In genomic region chr11:2709429-2709828, GRCh38 we compare ENCODE assay signal across 12 cellular contexts. TPM values are rescaled to one million over a fixed set of nuclear protein-coding genes. Genes with fewer than 3 reads are reported as not detected.
A peak's percentile ranks its signal among the peaks of the same experiment; 100 is the strongest.
DNase-seq lines count a peak whose midpoint lies in the region; ATAC-seq and TF ChIP-seq lines count a peak whose summit lies in the region.
"Had no signal": no experiment of that assay in that cellular context is flagged by ENCODE, and none has a peak within 500 bp of the region (broad histone marks: within the 10 kb centered on the region; RNA-seq: fewer than 3 reads in every experiment).

No MANE protein-coding gene starts in this region.

- H3K36me3 ChIP-seq in left ventricle myocardium inferior: no peaks in the 10 kb centered on the region

- TF ChIP-seq CTCF in left ventricle myocardium inferior (IDR thresholded peaks at IDR 0.05; ENCODE audit: borderline replicate concordance): no peak
- no peak for TF ChIP-seq CTCF in omental fat pad (IDR thresholded peaks at IDR 0.05)
- TF ChIP-seq CTCF in GM13977 (IDR thresholded peaks at IDR 0.05; ENCODE audit: extremely low read depth, insufficient read depth, missing control alignments): no peak
- no peak for TF ChIP-seq CTCF in RWPE1 (conservative IDR thresholded peaks at IDR 0.05; ENCODE audit: low read depth)

- DNase-seq in NOMO-1 treated with DMSO at 0.1 percent for 48 hours (lab: John Stamatoyannopoulos, UW; ENCODE audit: unreplicated experiment): peak; percentile 3
- no peak for DNase-seq in NOMO-1 treated with dmso at 0.1 percent for 144 hours (lab: John Stamatoyannopoulos, UW; ENCODE audit: unreplicated experiment)
- no peak for DNase-seq in left ventricle myocardium inferior
- DNase-seq in omental fat pad (ENCODE audit: low spot score): no peak
- DNase-seq in GM13977 (ENCODE audit: low spot score): no peak
- no peak for DNase-seq in RWPE1 (ENCODE audit: low spot score)
- no peak for DNase-seq in NCI-H2227 (lab: John Stamatoyannopoulos, UW; ENCODE audit: unreplicated experiment)
- DNase-seq: 8988T; activated CD4-positive, alpha-beta T cell treated with anti-CD3 and anti-CD28 coated beads, Interleukin-2, amount 50 U/mL, for 1 hour; hippocampal formation; NCI-H1092 treated with DMSO at 0.1 percent for 48 hours had no signal

- peak overlapping the region; percentile 67 for H3K27ac ChIP-seq in left ventricle myocardium inferior (replicated peaks)
- no peak overlapping the region for H3K27ac ChIP-seq in RWPE1

- POLR2A ChIA-PET in RWPE1 (lab: Yijun Ruan, JAX; ENCODE audit: low non-redundant PET): no interaction called here

- H3K9me3 ChIP-seq in left ventricle myocardium inferior (replicated peaks): peaks cover 18% of the 10 kb centered on the region

- no peak overlapping the region for H3K4me3 ChIP-seq in left ventricle myocardium inferior

- H3K27me3 ChIP-seq in left ventricle myocardium inferior (ENCODE audit: low read depth): no peaks in the 10 kb centered on the region

- CTCF ChIA-PET in RWPE1 (lab: Yijun Ruan, JAX): no interaction called here

- peaks cover 7% of the 10 kb centered on the region for H3K4me1 ChIP-seq in left ventricle myocardium inferior

- in situ Hi-C loops in GM13977 (cut with MboI; ENCODE audit: low pct_unique_long_range_greater_than_20kb, low sequenced_read_pairs, unreplicated experiment): no loop called here

- peak; percentile 72 for ATAC-seq in omental fat pad (ENCODE audit: low FRiP score)
- no peak for ATAC-seq in GM18868 (IDR thresholded peaks at IDR 0.05; ENCODE audit: unreplicated experiment)

- intact Hi-C loops in left ventricle myocardium inferior (cut with micrococcal nuclease): no loop called here

RNA-seq across cellular contexts. Expression of gene KCNQ1OT1, which starts 9.6 kb away (rescaled TPM):
- total RNA-seq in left ventricle myocardium inferior: 0.33 TPM
- total RNA-seq in omental fat pad: 1 to 10 TPM; 3.4 to 9.7 (median 6.2) TPM
